In genomic region chr19:34673590-34673989, GRCh38 we compare ENCODE assay signal across 1 cellular context.
TF ChIP-seq lines count a peak whose summit lies in the region.

No MANE protein-coding gene starts in this region.

TF ChIP-seq in HepG2, 621 proteins besides CTCF, POLR2A, EP300 and RAD21 (continued from another document and continues in another):
- no peak for TF ChIP-seq NONO (IDR thresholded peaks at IDR 0.05)
- TF ChIP-seq NONO (CRISPR knock-in tag; conservative IDR thresholded peaks at IDR 0.05) = no peak
- no peak for TF ChIP-seq ZNF800 (CRISPR knock-in tag; IDR thresholded peaks at IDR 0.05)
- TF ChIP-seq CCDC6 (CRISPR knock-in tag; IDR thresholded peaks at IDR 0.05) = no peak
- no peak for TF ChIP-seq ZNF124 (CRISPR knock-in tag; IDR thresholded peaks at IDR 0.05)
- no peak for TF ChIP-seq GABPA (IDR thresholded peaks at IDR 0.05; ENCODE audit: low read depth, low read length)
- no peak for TF ChIP-seq GABPA (CRISPR knock-in tag; IDR thresholded peaks at IDR 0.05; ENCODE audit: low read depth)
- TF ChIP-seq ARID3A (IDR thresholded peaks at IDR 0.05; ENCODE audit: low read depth, low read length) = peak; percentile 80
- TF ChIP-seq ZNF672 (CRISPR knock-in tag; IDR thresholded peaks at IDR 0.05) = no peak
- peak; percentile 50; the same call in 1 of the 2 replicates for TF ChIP-seq NFIC (IDR thresholded peaks at IDR 0.05; ENCODE audit: low read length)
- TF ChIP-seq ZFP36 (IDR thresholded peaks at IDR 0.05; ENCODE audit: borderline replicate concordance, low read depth, low read length, partially characterized antibody) = no peak
- no peak for TF ChIP-seq JUN (CRISPR knock-in tag; IDR thresholded peaks at IDR 0.05)
- TF ChIP-seq ARID4A (CRISPR knock-in tag; IDR thresholded peaks at IDR 0.05; ENCODE audit: borderline replicate concordance) = no peak
- 0 out of 2 replicates have a peak, but pooled peaks have one; percentile 6 for TF ChIP-seq HHEX (CRISPR knock-in tag; IDR thresholded peaks at IDR 0.05)
- TF ChIP-seq JUND (CRISPR knock-in tag; IDR thresholded peaks at IDR 0.05) = peak; percentile 32; the same call in 1 of the 2 replicates
- no peak for TF ChIP-seq ZNF276 (CRISPR knock-in tag; IDR thresholded peaks at IDR 0.05; ENCODE audit: low read depth)
- no peak for TF ChIP-seq ZNF256 (CRISPR knock-in tag; conservative IDR thresholded peaks at IDR 0.05)
- no peak for TF ChIP-seq SP1 (IDR thresholded peaks at IDR 0.05)
- no peak for TF ChIP-seq SP1 (CRISPR knock-in tag; IDR thresholded peaks at IDR 0.05)
- TF ChIP-seq EZH2 (conservative IDR thresholded peaks at IDR 0.05; ENCODE audit: low read depth, low read length) = no peak
- TF ChIP-seq CHD4 (IDR thresholded peaks at IDR 0.05; ENCODE audit: borderline replicate concordance, low read length) = no peak
- no peak for TF ChIP-seq SIN3A (IDR thresholded peaks at IDR 0.05; ENCODE audit: borderline replicate concordance, low read depth, low read length)
- no peak; the same call in 1 of the 2 replicates for TF ChIP-seq ETV5 (CRISPR knock-in tag; IDR thresholded peaks at IDR 0.05; ENCODE audit: borderline replicate concordance)
- TF ChIP-seq THAP11 (CRISPR knock-in tag; IDR thresholded peaks at IDR 0.05) = peak; percentile 71
- no peak for TF ChIP-seq RBAK (CRISPR knock-in tag; IDR thresholded peaks at IDR 0.05)
- peak; percentile 34; the same call in 1 of the 2 replicates for TF ChIP-seq ATF1 (CRISPR knock-in tag; IDR thresholded peaks at IDR 0.05)
- no peak for TF ChIP-seq GATA4 (IDR thresholded peaks at IDR 0.05; ENCODE audit: borderline replicate concordance, low read depth)
- TF ChIP-seq ATAD3A (CRISPR knock-in tag; IDR thresholded peaks at IDR 0.05) = no peak
- TF ChIP-seq SOX5 (CRISPR knock-in tag; IDR thresholded peaks at IDR 0.05; ENCODE audit: borderline replicate concordance) = peak; percentile 96
- no peak for TF ChIP-seq ZNF619 (CRISPR knock-in tag; IDR thresholded peaks at IDR 0.05)
- no peak for TF ChIP-seq ZNF549 (CRISPR knock-in tag; IDR thresholded peaks at IDR 0.05)
- TF ChIP-seq SALL1 (CRISPR knock-in tag; IDR thresholded peaks at IDR 0.05) = peak; percentile 59; the same call in 1 of the 2 replicates
- TF ChIP-seq MAFF (IDR thresholded peaks at IDR 0.05; ENCODE audit: low read depth, low read length) = no peak
- no peak for TF ChIP-seq KIAA2018 (CRISPR knock-in tag; IDR thresholded peaks at IDR 0.05; ENCODE audit: borderline replicate concordance)
- TF ChIP-seq ZSCAN29 (CRISPR knock-in tag; conservative IDR thresholded peaks at IDR 0.05) = no peak
- TF ChIP-seq LCORL (IDR thresholded peaks at IDR 0.05) = no peak
- TF ChIP-seq LCORL (CRISPR knock-in tag; IDR thresholded peaks at IDR 0.05) = peak; percentile 75
- TF ChIP-seq HOXA5 (CRISPR knock-in tag; IDR thresholded peaks at IDR 0.05) = no peak
- TF ChIP-seq YEATS2 (CRISPR knock-in tag; IDR thresholded peaks at IDR 0.05; ENCODE audit: borderline replicate concordance) = no peak
- TF ChIP-seq SOX6 (IDR thresholded peaks at IDR 0.05) = no peak
- peak; percentile 94 for TF ChIP-seq SOX6 (CRISPR knock-in tag; IDR thresholded peaks at IDR 0.05)
- no peak for TF ChIP-seq E2F1 (CRISPR knock-in tag; IDR thresholded peaks at IDR 0.05)
- no peak for TF ChIP-seq ZNF432 (CRISPR knock-in tag; IDR thresholded peaks at IDR 0.05; ENCODE audit: borderline replicate concordance)
- TF ChIP-seq ZNF329 (CRISPR knock-in tag; IDR thresholded peaks at IDR 0.05; ENCODE audit: low read depth) = no peak
- peak; percentile 35; the same call in 1 of the 2 replicates for TF ChIP-seq PPARG (CRISPR knock-in tag; conservative IDR thresholded peaks at IDR 0.05)
- no peak for TF ChIP-seq FLYWCH1 (CRISPR knock-in tag; IDR thresholded peaks at IDR 0.05)
- no peak for TF ChIP-seq KDM5B (CRISPR knock-in tag; IDR thresholded peaks at IDR 0.05; ENCODE audit: borderline replicate concordance)
- TF ChIP-seq HNRNPH1 (optimal IDR thresholded peaks at IDR 0.05; ENCODE audit: low read depth, low read length) = no peak
- 0 out of 2 replicates have a peak, but pooled peaks have one; percentile 26 for TF ChIP-seq HOXA3 (CRISPR knock-in tag; IDR thresholded peaks at IDR 0.05)
- no peak for TF ChIP-seq ZFP36L1 (CRISPR knock-in tag; IDR thresholded peaks at IDR 0.05)
- no peak for TF ChIP-seq ZNF790 (CRISPR knock-in tag; IDR thresholded peaks at IDR 0.05; ENCODE audit: borderline replicate concordance)
- no peak for TF ChIP-seq ZNF136 (CRISPR knock-in tag; IDR thresholded peaks at IDR 0.05; ENCODE audit: low read depth)
- no peak for TF ChIP-seq PHF20 (CRISPR knock-in tag; IDR thresholded peaks at IDR 0.05)
